ENCODE assay signal across 10 cellular contexts in the genomic region with DNA sequence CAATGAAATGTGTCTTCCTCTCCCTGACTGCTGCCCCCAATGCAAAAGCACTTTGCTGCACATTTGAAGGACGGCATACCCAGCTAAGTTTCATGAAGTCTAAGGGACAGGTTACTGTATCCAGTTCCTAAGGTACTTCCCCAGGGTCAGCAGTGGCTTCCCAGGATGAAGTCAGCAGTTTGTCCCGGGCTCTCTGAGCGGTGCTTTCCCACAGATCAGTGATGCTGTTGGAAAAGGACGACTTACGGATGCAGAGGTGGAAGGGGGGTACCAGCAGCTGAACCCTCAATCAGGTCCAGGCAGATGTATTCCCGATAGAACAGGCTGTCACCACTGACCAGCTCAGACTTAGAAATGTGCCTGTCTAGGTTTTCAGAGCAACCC.
DNase-seq lines count a peak whose midpoint lies in the region; ATAC-seq and TF ChIP-seq lines count a peak whose summit lies in the region.
"Had no signal": no experiment of that assay in that cellular context is flagged by ENCODE, and none has a peak within 500 bp of the region (broad histone marks: within the 10 kb centered on the region; RNA-seq: fewer than 3 reads in every experiment).

No MANE protein-coding gene starts in this region.

- no TSS peak for BruUV-seq in Calu3 (replicated peaks; lab: Mats Ljungman, UMichigan)

- H3K36me3 Mint-ChIP-seq in activated naive CD8-positive, alpha-beta T cell = peaks cover under 1% of the 10 kb centered on the region
- H3K36me3 Mint-ChIP-seq in activated naive CD8-positive, alpha-beta T cell treated with anti-CD3 and anti-CD28 coated beads for 36 hours = no peaks in the 10 kb centered on the region
- H3K36me3 Mint-ChIP-seq in endodermal cell (ENCODE audit: low read depth) = no peaks in the 10 kb centered on the region
- peaks cover 12% of the 10 kb centered on the region for H3K36me3 Mint-ChIP-seq in Calu3 (ENCODE audit: insufficient read depth, unreplicated experiment)

- H3K27ac ChIP-seq in endodermal cell (ENCODE audit: low read depth, low read length) (peak overlapping the region; percentile 48), muscle layer of colon (ENCODE audit: low read depth, low read length) (no peak overlapping the region), upper lobe of left lung (peak overlapping the region in 3 of 4 donors; percentile 60 to 81 (median 80))
- H3K27ac ChIP-seq: A549 had no signal

- TF ChIP-seq EP300 in upper lobe of left lung (IDR thresholded peaks at IDR 0.05) = no peak

- intact Hi-C loops in Calu3 (cut with micrococcal nuclease; ENCODE audit: unreplicated experiment) = no loop called here

- H3K4me3 Mint-ChIP-seq in activated naive CD8-positive, alpha-beta T cell = peak overlapping the region; percentile 11
- no peak overlapping the region for H3K4me3 Mint-ChIP-seq in activated naive CD8-positive, alpha-beta T cell treated with anti-CD3 and anti-CD28 coated beads for 36 hours
- H3K4me3 Mint-ChIP-seq in endodermal cell (peak overlapping the region; percentile 77), Calu3 (ENCODE audit: low read depth, unreplicated experiment) (no peak overlapping the region)
- H3K4me3 Mint-ChIP-seq: activated naive CD8-positive, alpha-beta T cell treated with anti-CD3 and anti-CD28 coated beads, Interleukin-2, amount 10 ng/mL, durations not matched to agents 7 days and 5 days had no signal

- H3K4me1 ChIP-seq in endodermal cell (ENCODE audit: control insufficient read depth, insufficient read depth, low read length) (no peaks in the 10 kb centered on the region), muscle layer of colon (ENCODE audit: insufficient read depth, low read length) (peaks cover 9% of the 10 kb centered on the region), upper lobe of left lung (peaks cover 0 to 25% (median 3%) of the 10 kb centered on the region in 4 donors)
- H3K4me1 ChIP-seq: A549 had no signal

- H3K27me3 ChIP-seq in endodermal cell (ENCODE audit: control insufficient read depth, insufficient read depth, low read length, poor library complexity, severe bottlenecking) (peaks cover 14% of the 10 kb centered on the region), muscle layer of colon (ENCODE audit: control insufficient read depth in 1 of 2, insufficient read depth in 2 of 2, low read length in 2 of 2) (peaks cover 0 to 5% of the 10 kb centered on the region in 2 donors), upper lobe of left lung (peaks cover 0 to 4% (median 2%) of the 10 kb centered on the region in 4 donors)

- H3K36me3 ChIP-seq in endodermal cell (ENCODE audit: control insufficient read depth, insufficient read depth, low read length) = no peaks in the 10 kb centered on the region
- no peaks in the 10 kb centered on the region for H3K36me3 ChIP-seq in muscle layer of colon (ENCODE audit: insufficient read depth, low read length)
- no peaks in the 10 kb centered on the region for H3K36me3 ChIP-seq in upper lobe of left lung

- TF ChIP-seq CTCF in endodermal cell (conservative IDR thresholded peaks at IDR 0.05) (no peak), upper lobe of left lung (IDR thresholded peaks at IDR 0.05) (no peak), Calu3 (IDR thresholded peaks at IDR 0.05; ENCODE audit: unreplicated experiment) (no peak)

- H3K27ac Mint-ChIP-seq in activated naive CD8-positive, alpha-beta T cell = no peak overlapping the region
- no peak overlapping the region for H3K27ac Mint-ChIP-seq in activated naive CD8-positive, alpha-beta T cell treated with anti-CD3 and anti-CD28 coated beads for 36 hours
- H3K27ac Mint-ChIP-seq in endodermal cell (no peak overlapping the region), Calu3 (ENCODE audit: unreplicated experiment) (no peak overlapping the region)
- H3K27ac Mint-ChIP-seq: activated naive CD8-positive, alpha-beta T cell treated with anti-CD3 and anti-CD28 coated beads, Interleukin-2, amount 10 ng/mL, durations not matched to agents 7 days and 5 days had no signal

- WGBS in endodermal cell (ENCODE audit: insufficient coverage in 1 of 2, insufficient read length in 1 of 2), 2 experiments = 28 to 48% methylated on average over 6 of the region's 6 CpGs
- WGBS in upper lobe of left lung, 2 donors = 61 to 72% methylated on average over 6 of the region's 6 CpGs

- no peaks in the 10 kb centered on the region for H3K9me3 Mint-ChIP-seq in activated naive CD8-positive, alpha-beta T cell (ENCODE audit: low read depth)
- no peaks in the 10 kb centered on the region for H3K9me3 Mint-ChIP-seq in activated naive CD8-positive, alpha-beta T cell treated with anti-CD3 and anti-CD28 coated beads for 36 hours
- H3K9me3 Mint-ChIP-seq in endodermal cell = no peaks in the 10 kb centered on the region
- H3K9me3 Mint-ChIP-seq in Calu3 (ENCODE audit: low read depth, unreplicated experiment) = no peaks in the 10 kb centered on the region

- TF ChIP-seq POLR2A in upper lobe of left lung (IDR thresholded peaks at IDR 0.05) = no peak

- no peak overlapping the region for H3K9ac ChIP-seq in endodermal cell (ENCODE audit: extremely low read depth, low read length, poor library complexity, severe bottlenecking)
- peak overlapping the region; percentile 15 for H3K9ac ChIP-seq in muscle layer of colon (ENCODE audit: low read length)

- DNase-seq in activated naive CD8-positive, alpha-beta T cell treated with anti-CD3 and anti-CD28 coated beads for 36 hours = no peak
- no peak for DNase-seq in endodermal cell
- no peak for DNase-seq in upper lobe of left lung
- DNase-seq in T-helper 1 cell = no peak
- no peak for DNase-seq in DMS153 (lab: John Stamatoyannopoulos, UW)
- no peak for DNase-seq in Calu3
- DNase-seq: activated naive CD8-positive, alpha-beta T cell treated with anti-CD3 and anti-CD28 coated beads, Interleukin-2, amount 10 ng/mL, durations not matched to agents 7 days and 5 days had no signal

- H3K4me1 Mint-ChIP-seq in activated naive CD8-positive, alpha-beta T cell (ENCODE audit: low read depth) = peaks cover 17% of the 10 kb centered on the region
- peaks cover 16% of the 10 kb centered on the region for H3K4me1 Mint-ChIP-seq in activated naive CD8-positive, alpha-beta T cell treated with anti-CD3 and anti-CD28 coated beads for 36 hours
- H3K4me1 Mint-ChIP-seq in endodermal cell (peaks cover 16% of the 10 kb centered on the region), Calu3 (ENCODE audit: low read depth, unreplicated experiment) (peaks cover 8% of the 10 kb centered on the region)

- H3K9me3 ChIP-seq in endodermal cell (ENCODE audit: control insufficient read depth, low read length) (no peaks in the 10 kb centered on the region), muscle layer of colon (ENCODE audit: low read length) (no peaks in the 10 kb centered on the region), upper lobe of left lung (no peaks in the 10 kb centered on the region)
- H3K9me3 ChIP-seq: A549 had no signal

- ATAC-seq in upper lobe of left lung (ENCODE audit: low FRiP score in 2 of 2) = no peak

- H3K4me3 ChIP-seq in endodermal cell (ENCODE audit: low read length) (peak overlapping the region; percentile 86), muscle layer of colon (ENCODE audit: low read depth in 1 of 2, low read length in 2 of 2) (peak overlapping the region; percentile 39 to 74), upper lobe of left lung (peak overlapping the region in 3 of 4 donors; percentile 38 to 56 (median 56))
- H3K4me3 ChIP-seq: A549 had no signal

- CTCF ChIA-PET in Calu3 (lab: Charles Lee) = no interaction called here

- H3K27me3 Mint-ChIP-seq in activated naive CD8-positive, alpha-beta T cell = peaks cover 36% of the 10 kb centered on the region
- H3K27me3 Mint-ChIP-seq in activated naive CD8-positive, alpha-beta T cell treated with anti-CD3 and anti-CD28 coated beads for 36 hours = peaks cover 78% of the 10 kb centered on the region
- H3K27me3 Mint-ChIP-seq in endodermal cell (ENCODE audit: insufficient read depth) (peaks cover 56% of the 10 kb centered on the region), Calu3 (ENCODE audit: unreplicated experiment) (peaks cover 82% of the 10 kb centered on the region)

Comparison
In these comparisons a context has a peak if more than half of its experiments do, and no peak if none do; other contexts are left out.
1. H3K4me3 Mint-ChIP-seq: peak in activated naive CD8-positive, alpha-beta T cell (single experiment) and endodermal cell (single experiment); none in activated naive CD8-positive, alpha-beta T cell treated with anti-CD3 and anti-CD28 coated beads for 36 hours (single experiment) and Calu3 (single experiment).
2. Peak in every context shown above with its lines, with median percentiles within 50 percentile points of each other: H3K4me3 ChIP-seq.